ENCODE assay signal across 8 cellular contexts in genomic region chrX:149631293-149632165, GRCh38. TPM values are rescaled to one million over a fixed set of nuclear protein-coding genes. Genes with fewer than 3 reads are reported as not detected.
DNase-seq lines count a peak whose midpoint lies in the region; ATAC-seq and TF ChIP-seq lines count a peak whose summit lies in the region.

Gene TMEM185A (minus strand): TSS chrX:149631792. CDS start chrX:149631580, 212 bp downstream.

- H4K91ac ChIP-seq in mesenchymal stem cell (ENCODE audit: low read length): peak within 1 kb of the TSS; percentile 75

- WGBS in mesenchymal stem cell: under 1% methylated on average over 20 of the region's 101 CpGs

- no peak within 1 kb of the TSS for H2AK5ac ChIP-seq in mesenchymal stem cell (ENCODE audit: low read length, severe bottlenecking)

- ATAC-seq in HG03354 (IDR thresholded peaks at IDR 0.05; ENCODE audit: poor library complexity, severe bottlenecking, unreplicated experiment): peak; percentile 86
- peak; percentile 87 for ATAC-seq in activated CD8-positive, alpha-beta T cell treated with anti-CD3 and anti-CD28 coated beads for 36 hours

- H3K27me3 Mint-ChIP-seq in activated CD8-positive, alpha-beta T cell treated with anti-CD3 and anti-CD28 coated beads for 36 hours: peaks cover 2% of the 10 kb centered on the region

- H4K8ac ChIP-seq in mesenchymal stem cell (ENCODE audit: low read length): peak within 1 kb of the TSS; percentile 64

- H3K27me3 ChIP-seq in mesenchymal stem cell (ENCODE audit: control insufficient read depth in 1 of 2, insufficient read depth in 1 of 2, low read length in 2 of 2): peaks cover 0 to 44% of the 10 kb centered on the region in 2 experiments

- no peaks in the 10 kb centered on the region for H3K36me3 Mint-ChIP-seq in activated CD8-positive, alpha-beta T cell treated with anti-CD3 and anti-CD28 coated beads for 36 hours (ENCODE audit: low read depth)

- CTCF ChIA-PET in activated CD8-positive, alpha-beta T cell treated with anti-CD3 and anti-CD28 coated beads for 36 hours (lab: Charles Lee): no interaction called here

- TF ChIP-seq CTCF in activated CD8-positive, alpha-beta T cell treated with anti-CD3 and anti-CD28 coated beads for 36 hours (IDR thresholded peaks at IDR 0.05): no peak

- H2BK120ac ChIP-seq in mesenchymal stem cell (ENCODE audit: low read depth, low read length): peak within 1 kb of the TSS; percentile 19

- H2AFZ ChIP-seq in mesenchymal stem cell (ENCODE audit: low read depth, low read length): peak within 1 kb of the TSS; percentile 77

- H3K79me1 ChIP-seq in mesenchymal stem cell (replicated peaks; ENCODE audit: low read length, poor library complexity, severe bottlenecking): peaks cover 3% of the 10 kb centered on the region

- H3K36me3 ChIP-seq in mesenchymal stem cell (ENCODE audit: control insufficient read depth in 1 of 2, insufficient read depth in 2 of 2, low read depth in 1 of 2, low read length in 2 of 2): no peaks in the 10 kb centered on the region

- intact Hi-C loops in activated CD8-positive, alpha-beta T cell treated with anti-CD3 and anti-CD28 coated beads for 36 hours (cut with micrococcal nuclease): no loop called here

- H2BK5ac ChIP-seq in mesenchymal stem cell (ENCODE audit: low read depth, low read length, poor library complexity, severe bottlenecking): no peak within 1 kb of the TSS

- peak within 1 kb of the TSS; percentile 86 for H3K4me3 Mint-ChIP-seq in activated CD8-positive, alpha-beta T cell treated with anti-CD3 and anti-CD28 coated beads for 36 hours

- H3K9me3 ChIP-seq in mesenchymal stem cell (ENCODE audit: control insufficient read depth, low read length): peaks cover 2% of the 10 kb centered on the region

- H3K4me2 ChIP-seq in mesenchymal stem cell (ENCODE audit: low read length, poor library complexity, severe bottlenecking): peak within 1 kb of the TSS; percentile 75

- H2BK15ac ChIP-seq in mesenchymal stem cell (ENCODE audit: low read depth, poor library complexity, severe bottlenecking): no peak within 1 kb of the TSS

- no peak within 1 kb of the TSS for H2BK12ac ChIP-seq in mesenchymal stem cell (ENCODE audit: low read length in 2 of 2)

- peak within 1 kb of the TSS; percentile 54 for H3K27ac ChIP-seq in mesenchymal stem cell (ENCODE audit: low read length, poor library complexity, severe bottlenecking)

- POLR2A ChIA-PET in activated CD8-positive, alpha-beta T cell treated with anti-CD3 and anti-CD28 coated beads for 36 hours (lab: Charles Lee): no interaction called here

- peak within 1 kb of the TSS; percentile 86 to 92 for H3K4me3 ChIP-seq in mesenchymal stem cell (ENCODE audit: insufficient read depth in 1 of 2, low read depth in 1 of 2, low read length in 2 of 2)

- peak; percentile 58 for TF ChIP-seq POLR2A in GM19099 (IDR thresholded peaks at IDR 0.05; ENCODE audit: extremely low read depth, insufficient read length, low read depth)

- H3K4me1 Mint-ChIP-seq in activated CD8-positive, alpha-beta T cell treated with anti-CD3 and anti-CD28 coated beads for 36 hours (ENCODE audit: low read depth): peaks cover 36% of the 10 kb centered on the region

- H3K9ac ChIP-seq in mesenchymal stem cell (ENCODE audit: low read length): peak within 1 kb of the TSS; percentile 85

- DNase-seq in AG20443 (ENCODE audit: low spot score) (peak; percentile 84), NCI-H524 treated with DMSO at 0.1 percent for 48 hours (lab: John Stamatoyannopoulos, UW) (peak; percentile 37), mesenchymal stem cell (peak; percentile 64)
- peak; percentile 80 for DNase-seq in activated CD8-positive, alpha-beta T cell treated with anti-CD3 and anti-CD28 coated beads for 36 hours
- DNase-seq in effector CD8-positive, alpha-beta T cell (lab: John Stamatoyannopoulos, UW): peak; percentile 63
- DNase-seq in stimulated activated CD8-positive, alpha-beta memory T cell treated with anti-CD3 and anti-CD28 coated beads, Interleukin-12 subunit alpha, Interleukin-12 subunit beta, amount 100 ng/mL, for 4 hours (ENCODE audit: low read depth): peak; percentile 52

- H3K23ac ChIP-seq in mesenchymal stem cell (ENCODE audit: low read length in 2 of 2): peak within 1 kb of the TSS in 1 of 2 experiments; percentile 80

- peak within 1 kb of the TSS; percentile 51 to 95 for H3K4ac ChIP-seq in mesenchymal stem cell (ENCODE audit: low read depth in 1 of 2, low read length in 2 of 2)

- peak within 1 kb of the TSS; percentile 83 to 91 for H3K18ac ChIP-seq in mesenchymal stem cell (ENCODE audit: low read depth in 1 of 2, low read length in 2 of 2)

- H3K9me3 Mint-ChIP-seq in activated CD8-positive, alpha-beta T cell treated with anti-CD3 and anti-CD28 coated beads for 36 hours: no peaks in the 10 kb centered on the region

- H3K14ac ChIP-seq in mesenchymal stem cell (ENCODE audit: low read length in 2 of 2): peak within 1 kb of the TSS in 1 of 2 experiments; percentile 79

- peaks cover 7% of the 10 kb centered on the region for H3K4me1 ChIP-seq in mesenchymal stem cell (ENCODE audit: control insufficient read depth, insufficient read depth, low read depth, low read length)

- H3K27ac Mint-ChIP-seq in activated CD8-positive, alpha-beta T cell treated with anti-CD3 and anti-CD28 coated beads for 36 hours: peak within 1 kb of the TSS; percentile 85

RNA-seq across cellular contexts. Expression of gene TMEM185A, which starts in this region (rescaled TPM):
- 10 to 100 TPM; 13.2 to 14.6 TPM for total RNA-seq in activated CD8-positive, alpha-beta T cell treated with anti-CD3 and anti-CD28 coated beads for 36 hours
- polyA plus RNA-seq in mesenchymal stem cell (2013, experiment 1 of 2): 24.6 TPM
- polyA plus RNA-seq in mesenchymal stem cell (2013, experiment 2 of 2): 26.4 TPM

Comparison
In these comparisons a context has a peak if more than half of its experiments do, and no peak if none do; other contexts are left out.
1. Peak in every context shown above with its lines: DNase-seq, ATAC-seq, H3K4me3 ChIP-seq and H3K27ac ChIP-seq.